ENCODE assay signal across 21 cellular contexts in the genomic region with DNA sequence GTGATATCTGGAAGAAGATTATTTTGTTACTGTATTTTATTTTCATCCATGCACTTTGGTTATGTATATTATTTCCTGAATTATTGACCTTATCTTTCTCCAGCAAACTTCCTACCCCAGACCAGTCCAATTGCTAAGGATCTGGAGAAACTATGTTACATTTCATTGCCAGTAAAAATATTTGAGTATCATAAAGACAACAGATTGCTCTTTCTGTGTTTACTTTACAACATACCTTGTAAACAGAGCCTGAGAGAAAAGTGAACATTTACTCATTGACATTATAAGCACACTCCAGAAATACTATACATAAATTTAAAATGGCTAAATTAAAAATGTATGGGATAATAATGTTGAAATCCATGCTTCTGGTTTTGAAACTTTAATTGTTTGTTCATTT.
"Had no signal": no experiment of that assay in that cellular context is flagged by ENCODE, and none has a peak within 500 bp of the region (broad histone marks: within the 10 kb centered on the region; RNA-seq: fewer than 3 reads in every experiment).

No MANE protein-coding gene starts in this region.

- H3K4me1 ChIP-seq: gastroesophageal sphincter, left ventricle myocardium inferior, lower lobe of right lung, spleen, testis, tibial nerve, upper lobe of right lung, vagina had no signal

- H3K9me3 ChIP-seq: esophagus squamous epithelium, gastroesophageal sphincter, left ventricle myocardium inferior, lower lobe of right lung, spleen, testis, tibial nerve, upper lobe of right lung, vagina had no signal

- DNase-seq: dermis blood vessel endothelial cell; esophagus squamous epithelium; foreskin fibroblast; glutamatergic neuron; immature natural killer cell; left ventricle myocardium inferior; lower lobe of right lung; midbrain; naive B cell; spleen; stimulated activated CD4-positive, alpha-beta T cell treated with anti-CD3 and anti-CD28 coated beads, Interleukin-2, amount 100 ng/mL, for 24 hours; stimulated activated CD4-positive, alpha-beta T cell treated with anti-CD3 and anti-CD28 coated beads, Interleukin-4, amount 100 ng/mL, for 4 hours; stimulated activated naive B cell treated with anti-CD40 and anti-IgM and Interleukin-4, amounts not matched to agents 10 μg/mL and 1 μg/mL and 100 μg/mL, for 72 hours; stimulated activated naive CD8-positive, alpha-beta T cell treated with anti-CD3 and anti-CD28 coated beads, Interleukin-15, amount 100 ng/mL, for 72 hours; testis; upper lobe of right lung had no signal

- FAIRE-seq: keratinocyte had no signal

- H3K27ac ChIP-seq: esophagus squamous epithelium, gastroesophageal sphincter, left ventricle myocardium inferior, lower lobe of right lung, spleen, testis, tibial nerve, upper lobe of right lung, vagina had no signal

- H3K4me3 ChIP-seq: esophagus squamous epithelium, gastroesophageal sphincter, left ventricle myocardium inferior, lower lobe of right lung, spleen, testis, tibial nerve, upper lobe of right lung, vagina had no signal

- ATAC-seq: gastroesophageal sphincter; lower lobe of right lung; sciatic nerve; stimulated activated naive CD8-positive, alpha-beta T cell treated with anti-CD3 and anti-CD28 coated beads, Interleukin-15, amount 100 ng/mL, for 72 hours had no signal

- H3K27me3 ChIP-seq: testis, tibial nerve, vagina had no signal

- H3K36me3 ChIP-seq: esophagus squamous epithelium, gastroesophageal sphincter, left ventricle myocardium inferior, lower lobe of right lung, spleen, tibial nerve, upper lobe of right lung, vagina had no signal
